ENCODE assay signal across 14 cellular contexts in genomic region chr7:157151626-157152339, GRCh38. TPM values are rescaled to one million over a fixed set of nuclear protein-coding genes. Genes with fewer than 3 reads are reported as not detected.
DNase-seq lines count a peak whose midpoint lies in the region; ATAC-seq lines count a peak whose summit lies in the region.
"Had no signal": no experiment of that assay in that cellular context is flagged by ENCODE, and none has a peak within 500 bp of the region (broad histone marks: within the 10 kb centered on the region; RNA-seq: fewer than 3 reads in every experiment).

No MANE protein-coding gene starts in this region.

- H3K9me3 Mint-ChIP-seq in stimulated activated naive CD8-positive, alpha-beta T cell treated with anti-CD3 and anti-CD28 coated beads, Interleukin-15, amount 100 ng/mL, for 72 hours = no peaks in the 10 kb centered on the region
- no peaks in the 10 kb centered on the region for H3K9me3 Mint-ChIP-seq in activated T-helper 2 cell treated with anti-CD3 and anti-CD28 coated beads, Interferon-gamma antibody, Interleukin-2, Interleukin-4, amounts not matched to agents 10 μg/mL and 5 μg/mL and 100 μg/mL, durations not matched to agents 14 hours and 24 hours and 36 hours

- H3K4me3 Mint-ChIP-seq in stimulated activated naive CD8-positive, alpha-beta T cell treated with anti-CD3 and anti-CD28 coated beads, Interleukin-15, amount 100 ng/mL, for 72 hours = no peak overlapping the region
- H3K4me3 Mint-ChIP-seq in activated T-helper 2 cell treated with anti-CD3 and anti-CD28 coated beads, Interferon-gamma antibody, Interleukin-2, Interleukin-4, amounts not matched to agents 10 μg/mL and 5 μg/mL and 100 μg/mL, durations not matched to agents 14 hours and 24 hours and 36 hours (ENCODE audit: low read depth) = no peak overlapping the region

- H3K36me3 Mint-ChIP-seq in activated T-helper 2 cell treated with anti-CD3 and anti-CD28 coated beads, Interferon-gamma antibody, Interleukin-2, Interleukin-4, amounts not matched to agents 10 μg/mL and 5 μg/mL and 100 μg/mL, durations not matched to agents 14 hours and 24 hours and 36 hours (ENCODE audit: low read depth) = peaks cover 37% of the 10 kb centered on the region

- no peak for DNase-seq in stimulated activated naive CD8-positive, alpha-beta T cell treated with anti-CD3 and anti-CD28 coated beads, Interleukin-15, amount 100 ng/mL, for 72 hours
- DNase-seq in stimulated activated naive CD8-positive, alpha-beta T cell treated with anti-CD3 and anti-CD28 coated beads, Interleukin-15, Interleukin-2, amounts not matched to agents 100 U/mL and 50 U/mL, for 24 hours = no peak
- no peak for DNase-seq in activated T-helper 2 cell treated with anti-CD3 and anti-CD28 coated beads, Interferon-gamma antibody, Interleukin-2, Interleukin-4, amounts not matched to agents 10 μg/mL and 5 μg/mL and 100 μg/mL, durations not matched to agents 14 hours and 24 hours and 36 hours (ENCODE audit: low spot score)
- DNase-seq in left kidney (ENCODE audit: low read depth, low spot score) = peak; percentile 78
- no peak for DNase-seq in HK-2 (ENCODE audit: unreplicated experiment)
- DNase-seq in SKM-1 (lab: John Stamatoyannopoulos, UW; ENCODE audit: unreplicated experiment) = no peak
- no peak for DNase-seq in posterior vena cava (ENCODE audit: low spot score)
- DNase-seq in NCI-H1436 treated with DMSO at 0.1 percent for 48 hours (lab: John Stamatoyannopoulos, UW) = no peak
- DNase-seq: activated CD4-positive, CD25-positive, alpha-beta regulatory T cell; activated T-cell treated with anti-CD3 and anti-CD28 coated beads for 4 hours; DMS153; NCI-H2107; stimulated activated CD4-positive, alpha-beta T cell treated with anti-CD3 and anti-CD28 coated beads, Interleukin-2, amount 100 ng/mL, for 24 hours; upper lobe of left lung had no signal

- peak overlapping the region in 1 of 2 donors; percentile 37 for H3K27ac Mint-ChIP-seq in stimulated activated naive CD8-positive, alpha-beta T cell treated with anti-CD3 and anti-CD28 coated beads, Interleukin-15, amount 100 ng/mL, for 72 hours
- H3K27ac Mint-ChIP-seq in activated T-helper 2 cell treated with anti-CD3 and anti-CD28 coated beads, Interferon-gamma antibody, Interleukin-2, Interleukin-4, amounts not matched to agents 10 μg/mL and 5 μg/mL and 100 μg/mL, durations not matched to agents 14 hours and 24 hours and 36 hours = peak overlapping the region; percentile 18

- H3K4me1 Mint-ChIP-seq in stimulated activated naive CD8-positive, alpha-beta T cell treated with anti-CD3 and anti-CD28 coated beads, Interleukin-15, amount 100 ng/mL, for 72 hours = peaks cover 70% of the 10 kb centered on the region
- H3K4me1 Mint-ChIP-seq in activated T-helper 2 cell treated with anti-CD3 and anti-CD28 coated beads, Interferon-gamma antibody, Interleukin-2, Interleukin-4, amounts not matched to agents 10 μg/mL and 5 μg/mL and 100 μg/mL, durations not matched to agents 14 hours and 24 hours and 36 hours (ENCODE audit: low read depth) = peaks cover 30% of the 10 kb centered on the region

- peak; percentile 49 for ATAC-seq in stimulated activated naive CD8-positive, alpha-beta T cell treated with anti-CD3 and anti-CD28 coated beads, Interleukin-15, amount 100 ng/mL, for 72 hours
- no peak for ATAC-seq in stimulated activated naive CD8-positive, alpha-beta T cell treated with anti-CD3 and anti-CD28 coated beads, Interleukin-15, Interleukin-2, amounts not matched to agents 100 U/mL and 50 U/mL, for 24 hours

- intact Hi-C loops in activated T-helper 2 cell treated with anti-CD3 and anti-CD28 coated beads, Interferon-gamma antibody, Interleukin-2, Interleukin-4, amounts not matched to agents 10 μg/mL and 5 μg/mL and 100 μg/mL, durations not matched to agents 14 hours and 24 hours and 36 hours (cut with micrococcal nuclease) = no loop called here
- intact Hi-C loops in posterior vena cava (cut with DNase I) = no loop called here

- H3K27me3 Mint-ChIP-seq in stimulated activated naive CD8-positive, alpha-beta T cell treated with anti-CD3 and anti-CD28 coated beads, Interleukin-15, amount 100 ng/mL, for 72 hours = no peaks in the 10 kb centered on the region
- H3K27me3 Mint-ChIP-seq in activated T-helper 2 cell treated with anti-CD3 and anti-CD28 coated beads, Interferon-gamma antibody, Interleukin-2, Interleukin-4, amounts not matched to agents 10 μg/mL and 5 μg/mL and 100 μg/mL, durations not matched to agents 14 hours and 24 hours and 36 hours (ENCODE audit: low read depth) = no peaks in the 10 kb centered on the region

RNA-seq across cellular contexts. Expression of gene UBE3C, which starts 13.1 kb away (rescaled TPM):
- total RNA-seq in activated T-helper 2 cell treated with anti-CD3 and anti-CD28 coated beads, Interferon-gamma antibody, Interleukin-2, Interleukin-4, amounts not matched to agents 10 μg/mL and 5 μg/mL and 100 μg/mL, durations not matched to agents 14 hours and 24 hours and 36 hours = 84.9 and 85.7 TPM in 2 replicates
- 10 to 100 TPM; 58.7 to 62.4 TPM for total RNA-seq in posterior vena cava
